ENCODE assay signal across 8 cellular contexts in genomic region chr12:109098671-109099070, GRCh38. TPM values are rescaled to one million over a fixed set of nuclear protein-coding genes. Genes with fewer than 3 reads are reported as not detected.
A peak's percentile ranks its signal among the peaks of the same experiment; 100 is the strongest.
DNase-seq lines count a peak whose midpoint lies in the region; ATAC-seq and TF ChIP-seq lines count a peak whose summit lies in the region.

No MANE protein-coding gene starts in this region.

- H3K27ac ChIP-seq in muscle layer of colon (ENCODE audit: low read depth, low read length), result peak overlapping the region; percentile 95

- TF ChIP-seq CTCF in BE2C (IDR thresholded peaks at IDR 0.05; ENCODE audit: low read depth, low read length), result no peak

- H3K27me3 ChIP-seq in BE2C, result no peaks in the 10 kb centered on the region
- no peaks in the 10 kb centered on the region for H3K27me3 ChIP-seq in muscle layer of colon (ENCODE audit: control insufficient read depth in 1 of 2, insufficient read depth in 2 of 2, low read length in 2 of 2)

- 0 out of 2 replicates have a peak, but pooled peaks cover 5% of the 10 kb centered on the region for H3K4me1 ChIP-seq in BE2C
- peaks cover 26% of the 10 kb centered on the region for H3K4me1 ChIP-seq in muscle layer of colon (ENCODE audit: insufficient read depth, low read length)

- H3K9me3 ChIP-seq in BE2C, result no peaks in the 10 kb centered on the region
- no peaks in the 10 kb centered on the region for H3K9me3 ChIP-seq in muscle layer of colon (ENCODE audit: low read length)

- H3K9ac ChIP-seq in muscle layer of colon (ENCODE audit: low read length), result peak overlapping the region; percentile 57

- peak overlapping the region; percentile 88 for H3K4me3 ChIP-seq in BE2C (ENCODE audit: low read depth, low read length)
- H3K4me3 ChIP-seq in muscle layer of colon (ENCODE audit: low read depth in 1 of 2, low read length in 2 of 2), result peak overlapping the region; percentile 58 to 77

- ATAC-seq in GM21717 (IDR thresholded peaks at IDR 0.05; ENCODE audit: unreplicated experiment), result no peak
- ATAC-seq in HG03571 (IDR thresholded peaks at IDR 0.05; ENCODE audit: unreplicated experiment), result no peak

- DNase-seq in BE2C (no peak), M059J (ENCODE audit: low read depth) (peak; percentile 12), ecto neural progenitor cell (ENCODE audit: low spot score) (peak; percentile 36), occipital lobe (lab: John Stamatoyannopoulos, UW) (no peak), NCI-H524 treated with DMSO at 0.1 percent for 48 hours (lab: John Stamatoyannopoulos, UW) (no peak)

- H3K36me3 ChIP-seq in BE2C, result peaks cover 54% of the 10 kb centered on the region
- peaks cover 36% of the 10 kb centered on the region for H3K36me3 ChIP-seq in muscle layer of colon (ENCODE audit: insufficient read depth, low read length)

RNA-seq across cellular contexts. Expression of gene UNG, which starts 1.3 kb away (rescaled TPM):
- 13.2 TPM for polyA plus RNA-seq in BE2C (2012; ENCODE audit: insufficient read depth, insufficient read length, low read depth)
- 72.3 and 78.1 TPM in 2 replicates for total RNA-seq in M059J (2014; rRNA removed; shearing (Covaris generic))
- 26.8 TPM for total RNA-seq in occipital lobe

RNA-seq across cellular contexts. Expression of gene ALKBH2, which starts 5.4 kb away (rescaled TPM):
- polyA plus RNA-seq in BE2C (2012; ENCODE audit: insufficient read depth, insufficient read length, low read depth), result 131 TPM
- 4.2 and 10.8 TPM in 2 replicates for total RNA-seq in M059J (2014; rRNA removed; shearing (Covaris generic))
- total RNA-seq in occipital lobe, result 25.1 TPM

RNA-seq across cellular contexts. Expression of gene ACACB, which starts 17.7 kb away (rescaled TPM):
- 3.0 TPM for polyA plus RNA-seq in BE2C (2012; ENCODE audit: insufficient read depth, insufficient read length, low read depth)
- 5.5 and 6.6 TPM in 2 replicates for total RNA-seq in M059J (2014; rRNA removed; shearing (Covaris generic))
- total RNA-seq in occipital lobe, result 3.4 TPM

RNA-seq across cellular contexts. Expression of gene USP30, which starts 46.3 kb away (rescaled TPM):
- polyA plus RNA-seq in BE2C (2012; ENCODE audit: insufficient read depth, insufficient read length, low read depth), result 26.4 TPM
- total RNA-seq in M059J (2014; rRNA removed; shearing (Covaris generic)), result 10.6 and 18.7 TPM in 2 replicates
- 17.6 TPM for total RNA-seq in occipital lobe

Comparison
In these comparisons a context has a peak if more than half of its experiments do, and no peak if none do; other contexts are left out.
1. DNase-seq: peak in M059J (single experiment) and ecto neural progenitor cell (single experiment); none in BE2C (single experiment), occipital lobe (single experiment) and NCI-H524 treated with DMSO at 0.1 percent for 48 hours (single experiment).